In the genomic region with DNA sequence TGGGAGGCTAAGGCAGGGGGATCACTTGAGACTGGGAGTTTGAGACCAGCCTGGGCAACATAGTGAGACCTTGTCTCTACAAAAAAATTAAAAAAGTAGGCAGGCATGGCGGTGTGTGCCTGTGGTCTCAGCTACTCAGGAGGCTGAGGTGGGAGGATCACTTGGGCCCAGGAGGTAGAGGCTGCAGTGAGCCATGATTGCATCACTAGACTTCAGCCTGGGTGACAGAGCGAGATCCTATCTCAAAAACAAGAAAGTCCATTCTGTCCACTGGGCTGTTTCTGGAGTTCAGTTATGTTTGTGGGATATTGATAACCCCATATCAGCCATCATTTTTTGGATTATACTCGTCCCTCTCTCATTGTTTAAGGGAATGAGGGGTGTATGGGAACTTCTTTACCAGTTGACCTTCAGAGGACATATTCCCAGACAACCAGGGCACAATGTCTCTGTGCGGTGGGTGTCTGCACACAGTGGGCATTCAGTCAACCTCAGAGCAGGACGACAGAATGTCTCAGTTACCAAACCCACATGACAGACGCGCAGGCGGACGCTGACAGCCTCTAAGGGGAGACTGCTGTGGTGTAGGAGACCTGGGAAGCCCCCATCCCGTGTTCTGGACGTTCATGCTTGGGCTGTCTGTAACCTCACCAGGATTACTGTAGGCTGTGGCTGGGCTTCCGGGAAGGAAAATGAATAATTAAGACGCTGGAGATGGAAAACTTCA, we compare ENCODE assay signal across 20 cellular contexts.
DNase-seq lines count a peak whose midpoint lies in the region; ATAC-seq and TF ChIP-seq lines count a peak whose summit lies in the region.
"Had no signal": no experiment of that assay in that cellular context is flagged by ENCODE, and none has a peak within 500 bp of the region (broad histone marks: within the 10 kb centered on the region; RNA-seq: fewer than 3 reads in every experiment).

No MANE protein-coding gene starts in this region.

- peak overlapping the region; percentile 15 to 70 for H3K27ac Mint-ChIP-seq in natural killer cell
- peak overlapping the region in 1 of 2 donors; percentile 92 for H3K27ac Mint-ChIP-seq in natural killer cell treated with Interleukin-12 subunit alpha and Interleukin-12 subunit beta and Interleukin-15 and Interleukin-18, amount 100 ng/mL, for 72 hours
- peak overlapping the region; percentile 57 for H3K27ac Mint-ChIP-seq in activated naive CD8-positive, alpha-beta T cell treated with anti-CD3 and anti-CD28 coated beads for 36 hours
- peak overlapping the region in 8 of 10 donors; percentile 60 to 94 (median 80) for H3K27ac Mint-ChIP-seq in naive thymus-derived CD8-positive, alpha-beta T cell
- H3K27ac Mint-ChIP-seq: progenitor cell of endocrine pancreas had no signal

- H3K27me3 Mint-ChIP-seq in natural killer cell (ENCODE audit: low read depth in 2 of 2), result no peaks in the 10 kb centered on the region
- H3K27me3 Mint-ChIP-seq in natural killer cell treated with Interleukin-12 subunit alpha and Interleukin-12 subunit beta and Interleukin-15 and Interleukin-18, amount 100 ng/mL, for 72 hours, result no peaks in the 10 kb centered on the region
- H3K27me3 Mint-ChIP-seq in activated naive CD8-positive, alpha-beta T cell treated with anti-CD3 and anti-CD28 coated beads for 36 hours, result no peaks in the 10 kb centered on the region
- H3K27me3 Mint-ChIP-seq in naive thymus-derived CD8-positive, alpha-beta T cell, result no peaks in the 10 kb centered on the region

- ATAC-seq in natural killer cell, result no peak
- ATAC-seq in natural killer cell treated with Interleukin-12 subunit alpha and Interleukin-12 subunit beta and Interleukin-15 and Interleukin-18, amount 100 ng/mL, for 72 hours, result no peak
- no peak for ATAC-seq in naive thymus-derived CD8-positive, alpha-beta T cell
- ATAC-seq: left cardiac atrium, SK-N-SH treated with all-trans-retinoic acid at 6 μM for 48 hours had no signal

- no peak overlapping the region for H3K4me3 Mint-ChIP-seq in natural killer cell
- H3K4me3 Mint-ChIP-seq in natural killer cell treated with Interleukin-12 subunit alpha and Interleukin-12 subunit beta and Interleukin-15 and Interleukin-18, amount 100 ng/mL, for 72 hours, result no peak overlapping the region
- H3K4me3 Mint-ChIP-seq in activated naive CD8-positive, alpha-beta T cell treated with anti-CD3 and anti-CD28 coated beads for 36 hours, result no peak overlapping the region
- H3K4me3 Mint-ChIP-seq in naive thymus-derived CD8-positive, alpha-beta T cell, result no peak overlapping the region
- H3K4me3 Mint-ChIP-seq: T-helper 2 cell treated with Interferon-gamma antibody and Interleukin-4, amounts not matched to agents 5 μg/mL and 100 μg/mL, for 36 hours had no signal

- H3K36me3 Mint-ChIP-seq in natural killer cell, result no peaks in the 10 kb centered on the region
- no peaks in the 10 kb centered on the region for H3K36me3 Mint-ChIP-seq in natural killer cell treated with Interleukin-12 subunit alpha and Interleukin-12 subunit beta and Interleukin-15 and Interleukin-18, amount 100 ng/mL, for 72 hours
- peaks cover 54% of the 10 kb centered on the region for H3K36me3 Mint-ChIP-seq in activated naive CD8-positive, alpha-beta T cell treated with anti-CD3 and anti-CD28 coated beads for 36 hours
- H3K36me3 Mint-ChIP-seq in naive thymus-derived CD8-positive, alpha-beta T cell, result peaks cover 0 to 27% (median 2%) of the 10 kb centered on the region in 3 donors

- DNase-seq in natural killer cell, result no peak
- DNase-seq in natural killer cell treated with Interleukin-12 subunit alpha and Interleukin-12 subunit beta and Interleukin-15 and Interleukin-18, amount 100 ng/mL, for 72 hours (ENCODE audit: low spot score), result no peak
- DNase-seq in activated naive CD8-positive, alpha-beta T cell treated with anti-CD3 and anti-CD28 coated beads for 36 hours, result no peak
- no peak for DNase-seq in naive thymus-derived CD8-positive, alpha-beta T cell
- DNase-seq in NCI-H510A treated with DMSO at 0.1 percent for 48 hours (lab: John Stamatoyannopoulos, UW), result no peak
- no peak for DNase-seq in activated CD4-positive, alpha-beta T cell treated with anti-CD3 and anti-CD28 coated beads for 1 hour
- DNase-seq in activated CD4-positive, alpha-beta T cell treated with anti-CD3 and anti-CD28 coated beads, Interleukin-2, amount 50 U/mL, for 4 hours, result no peak
- DNase-seq: activated CD4-positive, alpha-beta T cell treated with anti-CD3 and anti-CD28 coated beads, Interleukin-2, amount 50 U/mL, for 48 hours; GF-D8; KG1; left cardiac atrium; mesendoderm; NCI-H1436 treated with DMSO at 0.1 percent for 48 hours; NCI-H526; stimulated activated CD4-positive, alpha-beta T cell treated with anti-CD3 and anti-CD28 coated beads, Interleukin-2, amount 100 ng/mL, for 24 hours; stimulated activated naive CD4-positive, alpha-beta T cell; thyroid gland had no signal

- no peak for TF ChIP-seq CTCF in natural killer cell (IDR thresholded peaks at IDR 0.05)

- POLR2A ChIA-PET in naive thymus-derived CD8-positive, alpha-beta T cell (lab: Charles Lee), result interaction anchor here (0.6 to 1.4 kb wide), 2 partner anchors 8 to 18 kb away, joined by 3 to 6 read pairs; no protein-coding TSS in a partner anchor

- H3K4me1 Mint-ChIP-seq in natural killer cell, result peaks cover 40 to 53% of the 10 kb centered on the region in 2 donors
- H3K4me1 Mint-ChIP-seq in natural killer cell treated with Interleukin-12 subunit alpha and Interleukin-12 subunit beta and Interleukin-15 and Interleukin-18, amount 100 ng/mL, for 72 hours (ENCODE audit: low read depth in 2 of 2), result peaks cover 37 to 43% of the 10 kb centered on the region in 2 donors
- peaks cover 55% of the 10 kb centered on the region for H3K4me1 Mint-ChIP-seq in activated naive CD8-positive, alpha-beta T cell treated with anti-CD3 and anti-CD28 coated beads for 36 hours
- peaks cover 33 to 57% (median 50%) of the 10 kb centered on the region in 4 donors for H3K4me1 Mint-ChIP-seq in naive thymus-derived CD8-positive, alpha-beta T cell

- intact Hi-C loops in natural killer cell (cut with micrococcal nuclease), result no loop called here

- H3K9me3 Mint-ChIP-seq in natural killer cell, result no peaks in the 10 kb centered on the region
- H3K9me3 Mint-ChIP-seq in natural killer cell treated with Interleukin-12 subunit alpha and Interleukin-12 subunit beta and Interleukin-15 and Interleukin-18, amount 100 ng/mL, for 72 hours, result no peaks in the 10 kb centered on the region
- no peaks in the 10 kb centered on the region for H3K9me3 Mint-ChIP-seq in activated naive CD8-positive, alpha-beta T cell treated with anti-CD3 and anti-CD28 coated beads for 36 hours
- H3K9me3 Mint-ChIP-seq in naive thymus-derived CD8-positive, alpha-beta T cell, result no peaks in the 10 kb centered on the region
- H3K9me3 Mint-ChIP-seq: T-helper 2 cell treated with Interferon-gamma antibody and Interleukin-4, amounts not matched to agents 5 μg/mL and 100 μg/mL, for 36 hours had no signal
